Comparison of ENCODE assay signal across 4 cellular contexts in genomic region chr5:52069997-52070396, GRCh38.
"Had no signal": no experiment of that assay in that cellular context is flagged by ENCODE, and none has a peak within 500 bp of the region (broad histone marks: within the 10 kb centered on the region; RNA-seq: fewer than 3 reads in every experiment).

No MANE protein-coding gene starts in this region.

- ATAC-seq: GM23338 had no signal

- H3K4me3 Mint-ChIP-seq: GM23338, H9 had no signal

- H2AFZ ChIP-seq: GM23338 had no signal

- H3K27ac Mint-ChIP-seq: GM23338, H9 had no signal

- DNase-seq: H9, HCEC 1CT, IMR-90 had no signal

- H3K4me3 ChIP-seq: GM23338 had no signal

- H3K9me3 Mint-ChIP-seq: GM23338 had no signal

- H3K4me1 Mint-ChIP-seq: GM23338, H9 had no signal

- H3K4me2 ChIP-seq: GM23338 had no signal
